In genomic region chr13:78586706-78587105, GRCh38 we compare ENCODE assay signal across 13 cellular contexts. TPM values are rescaled to one million over a fixed set of nuclear protein-coding genes. Genes with fewer than 3 reads are reported as not detected.
DNase-seq lines count a peak whose midpoint lies in the region; ATAC-seq and TF ChIP-seq lines count a peak whose summit lies in the region.
"Had no signal": no experiment of that assay in that cellular context is flagged by ENCODE, and none has a peak within 500 bp of the region (broad histone marks: within the 10 kb centered on the region; RNA-seq: fewer than 3 reads in every experiment).

No MANE protein-coding gene starts in this region.

- intact Hi-C loops in thyroid gland (cut with DNase I), result no loop called here

- H3K27ac Mint-ChIP-seq in endothelial cell (ENCODE audit: unreplicated experiment), result no peak overlapping the region
- H3K27ac Mint-ChIP-seq in effector memory CD8-positive, alpha-beta T cell, result no peak overlapping the region
- H3K27ac Mint-ChIP-seq: activated naive CD8-positive, alpha-beta T cell treated with anti-CD3 and anti-CD28 coated beads for 36 hours had no signal

- H3K36me3 Mint-ChIP-seq in endothelial cell (ENCODE audit: low read depth, unreplicated experiment), result no peaks in the 10 kb centered on the region
- H3K36me3 Mint-ChIP-seq in effector memory CD8-positive, alpha-beta T cell (ENCODE audit: insufficient read depth), result peaks cover 5% of the 10 kb centered on the region
- H3K36me3 Mint-ChIP-seq: activated naive CD8-positive, alpha-beta T cell treated with anti-CD3 and anti-CD28 coated beads for 36 hours had no signal

- WGBS in thyroid gland, 2 donors, result 8 to 12% methylated on average over 21 of the region's 21 CpGs

- DNase-seq in NCI-H748 (lab: John Stamatoyannopoulos, UW; ENCODE audit: unreplicated experiment), result peak; percentile 27
- no peak for DNase-seq in NCI-H748 treated with DMSO at 0.1 percent for 48 hours (lab: John Stamatoyannopoulos, UW)
- DNase-seq in NAMALWA (ENCODE audit: low spot score), result peak; percentile 57
- peak; percentile 61 for DNase-seq in endothelial cell (ENCODE audit: low spot score)
- no peak for DNase-seq in retinal pigment epithelial cell (ENCODE audit: low read depth)
- no peak for DNase-seq in effector memory CD8-positive, alpha-beta T cell
- no peak for DNase-seq in thyroid gland
- DNase-seq: activated naive CD8-positive, alpha-beta T cell treated with anti-CD3 and anti-CD28 coated beads for 36 hours; NCI-H1417 treated with DMSO at 0.1 percent for 48 hours had no signal

- H3K4me3 Mint-ChIP-seq in endothelial cell (ENCODE audit: unreplicated experiment), result no peak overlapping the region
- peak overlapping the region in 1 of 2 donors; percentile 3 for H3K4me3 Mint-ChIP-seq in effector memory CD8-positive, alpha-beta T cell
- H3K4me3 Mint-ChIP-seq: activated naive CD8-positive, alpha-beta T cell treated with anti-CD3 and anti-CD28 coated beads for 36 hours had no signal

- TF ChIP-seq POLR2A in thyroid gland (IDR thresholded peaks at IDR 0.05), result no peak

- peaks cover 5% of the 10 kb centered on the region for H3K4me1 Mint-ChIP-seq in endothelial cell (ENCODE audit: unreplicated experiment)
- H3K4me1 Mint-ChIP-seq in effector memory CD8-positive, alpha-beta T cell (ENCODE audit: low read depth in 2 of 2), result peaks cover 3 to 4% of the 10 kb centered on the region in 2 donors

- H3K27ac ChIP-seq in thyroid gland, result no peak overlapping the region
- H3K27ac ChIP-seq: epithelial cell of prostate, RWPE1 had no signal

- no peaks in the 10 kb centered on the region for H3K36me3 ChIP-seq in thyroid gland

- no peak for ATAC-seq in effector memory CD8-positive, alpha-beta T cell (replicated peaks)
- no peak for ATAC-seq in GM21786 (IDR thresholded peaks at IDR 0.05; ENCODE audit: unreplicated experiment)

- peak; percentile 64 for TF ChIP-seq CTCF in endothelial cell (IDR thresholded peaks at IDR 0.05; ENCODE audit: unreplicated experiment)
- TF ChIP-seq CTCF in retinal pigment epithelial cell (conservative IDR thresholded peaks at IDR 0.05; ENCODE audit: low read depth, low read length), result peak; percentile 61
- TF ChIP-seq CTCF in thyroid gland (IDR thresholded peaks at IDR 0.05), result no peak

- H3K27me3 ChIP-seq in thyroid gland, result peaks cover 5% of the 10 kb centered on the region

- H3K9me3 ChIP-seq in thyroid gland, result no peaks in the 10 kb centered on the region

- peaks cover 6% of the 10 kb centered on the region for H3K27me3 Mint-ChIP-seq in endothelial cell (ENCODE audit: unreplicated experiment)
- peaks cover 58 to 78% of the 10 kb centered on the region in 2 donors for H3K27me3 Mint-ChIP-seq in effector memory CD8-positive, alpha-beta T cell

- no peaks in the 10 kb centered on the region for H3K9me3 Mint-ChIP-seq in endothelial cell (ENCODE audit: unreplicated experiment)
- H3K9me3 Mint-ChIP-seq in effector memory CD8-positive, alpha-beta T cell, result peaks cover 5% of the 10 kb centered on the region in 2 donors

- no peak overlapping the region for H3K4me3 ChIP-seq in retinal pigment epithelial cell (ENCODE audit: low read length)
- no peak overlapping the region for H3K4me3 ChIP-seq in thyroid gland (replicated peaks in 1 of 3)
- H3K4me3 ChIP-seq: lung had no signal

- H3K4me1 ChIP-seq in thyroid gland, result no peaks in the 10 kb centered on the region

RNA-seq across cellular contexts. Expression of gene POU4F1, which starts 16.6 kb away (rescaled TPM):
- total RNA-seq in endothelial cell (ENCODE audit: unreplicated experiment) (3.2 TPM), thyroid gland (not detected)
- total RNA-seq: lung had no signal

Comparison
In these comparisons a context has a peak if more than half of its experiments do, and no peak if none do; other contexts are left out.
1. DNase-seq: peak in NCI-H748 (single experiment), NAMALWA (single experiment) and endothelial cell (single experiment); none in NCI-H748 treated with DMSO at 0.1 percent for 48 hours (single experiment), retinal pigment epithelial cell (single experiment), effector memory CD8-positive, alpha-beta T cell (0 of 3) and thyroid gland (0 of 2).
2. CTCF ChIP-seq: peak in endothelial cell (single experiment) and retinal pigment epithelial cell (single experiment); none in thyroid gland (0 of 6).